Comparison of ENCODE assay signal across 2 cellular contexts in genomic region chr1:92943515-92943873, GRCh38.
TF ChIP-seq lines count a peak whose summit lies in the region.

No MANE protein-coding gene starts in this region.

TF ChIP-seq in IMR-90, 13 proteins besides CTCF, POLR2A, EP300 and RAD21:
- no peak for TF ChIP-seq ELK1 (IDR thresholded peaks at IDR 0.05; ENCODE audit: borderline replicate concordance, low read depth, low read length)
TF ChIP-seq in IMR-90: peak in this region for 0.

TF ChIP-seq in K562, 482 proteins besides CTCF, POLR2A, EP300 and RAD21:
- TF ChIP-seq ZNF174 (CRISPR knock-in tag; IDR thresholded peaks at IDR 0.05) (no peak), DMBX1 (CRISPR knock-in tag; IDR thresholded peaks at IDR 0.05; ENCODE audit: borderline replicate concordance) (no peak), NR1H2 (CRISPR knock-in tag; IDR thresholded peaks at IDR 0.05) (no peak), DNMT1 (IDR thresholded peaks at IDR 0.05) (no peak), CHCHD3 (CRISPR knock-in tag; IDR thresholded peaks at IDR 0.05) (no peak), KAT7 (CRISPR knock-in tag; IDR thresholded peaks at IDR 0.05; ENCODE audit: borderline replicate concordance) (no peak), MYC (IDR thresholded peaks at IDR 0.05; ENCODE audit: low read depth, low read length) (no peak), MYC (CRISPR knock-in tag; IDR thresholded peaks at IDR 0.05; ENCODE audit: borderline replicate concordance, low read depth) (no peak), FIP1L1 (IDR thresholded peaks at IDR 0.05; ENCODE audit: low read depth, low read length, poor library complexity, severe bottlenecking) (no peak), RNF219 (CRISPR knock-in tag; IDR thresholded peaks at IDR 0.05) (no peak), ARHGAP35 (IDR thresholded peaks at IDR 0.05; ENCODE audit: partially characterized antibody) (no peak), TFE3 (CRISPR knock-in tag; IDR thresholded peaks at IDR 0.05) (no peak), ZNF140 (CRISPR knock-in tag; IDR thresholded peaks at IDR 0.05) (no peak), CBX8 (IDR thresholded peaks at IDR 0.05; ENCODE audit: borderline replicate concordance, extremely low read depth, low read depth, low read length, poor library complexity, severe bottlenecking) (no peak), NFIX (CRISPR knock-in tag; IDR thresholded peaks at IDR 0.05; ENCODE audit: low read depth) (no peak)
